In genomic region chr12:54138219-54138618, GRCh38 we compare ENCODE assay signal across 28 cellular contexts. TPM values are rescaled to one million over a fixed set of nuclear protein-coding genes. Genes with fewer than 3 reads are reported as not detected.
DNase-seq lines count a peak whose midpoint lies in the region; ATAC-seq and TF ChIP-seq lines count a peak whose summit lies in the region.
"Had no signal": no experiment of that assay in that cellular context is flagged by ENCODE, and none has a peak within 500 bp of the region (broad histone marks: within the 10 kb centered on the region; RNA-seq: fewer than 3 reads in every experiment).

No MANE protein-coding gene starts in this region.

- BruUV-seq in A673 (replicated peaks; lab: Mats Ljungman, UMichigan): no TSS peak

- no peak for DNase-seq in A673 (ENCODE audit: low spot score)
- no peak for DNase-seq in GM13977 (ENCODE audit: low spot score)
- no peak for DNase-seq in SK-N-SH
- no peak for DNase-seq in foreskin keratinocyte
- no peak for DNase-seq in NCI-H2171 (lab: John Stamatoyannopoulos, UW)
- no peak for DNase-seq in SW 1271 (lab: John Stamatoyannopoulos, UW)
- DNase-seq in SJCRH30: no peak
- DNase-seq: activated CD4-positive, alpha-beta T cell treated with anti-CD3 and anti-CD28 coated beads for 36 hours; activated CD8-positive, alpha-beta memory T cell treated with anti-CD3 and anti-CD28 coated beads, Interleukin-2, amount 10 ng/mL, durations not matched to agents 7 days and 5 days; activated naive CD4-positive, alpha-beta T cell treated with anti-CD3 and anti-CD28 coated beads, Interleukin-2, amount 50 U/mL, for 16 hours; CD4-positive, CD25-positive, alpha-beta regulatory T cell; central memory CD4-positive, alpha-beta T cell; dermis blood vessel endothelial cell; DMS 273 treated with DMSO at 0.1 percent for 48 hours; heart left ventricle; IMR-90; left colon; mesendoderm; naive B cell; NCI-H1694; NCI-H226; NCI-H82; right cardiac atrium; SHP77; stimulated activated CD8-positive, alpha-beta memory T cell treated with anti-CD3 and anti-CD28 coated beads, Interleukin-4, amount 100 ng/mL, for 48 hours; T-helper 1 cell; upper lobe of right lung had no signal

- intact Hi-C loops in A673 (cut with micrococcal nuclease; ENCODE audit: unreplicated experiment): loop anchor here (5.0 kb wide), 1 partner anchor 106 kb away; the partner anchor contains the start of gene HOXC5

- no peak overlapping the region for H3K9ac ChIP-seq in SK-N-SH

- H3K4me1 ChIP-seq in A673 (ENCODE audit: insufficient read depth, low read length, poor library complexity, severe bottlenecking): peaks cover 4% of the 10 kb centered on the region
- peaks cover 0 to 35% of the 10 kb centered on the region in 2 experiments; a peak in 2 of 4 replicates for H3K4me1 ChIP-seq in SK-N-SH (ENCODE audit: control insufficient read depth in 1 of 2, insufficient read depth in 2 of 2, low read depth in 1 of 2, low read length in 1 of 2)
- peaks cover 14% of the 10 kb centered on the region for H3K4me1 ChIP-seq in foreskin keratinocyte
- H3K4me1 ChIP-seq in SJCRH30: peaks cover 16% of the 10 kb centered on the region
- H3K4me1 ChIP-seq: upper lobe of right lung had no signal

- no CpG with 5 or more reads among the region's 1 CpG for WGBS in SK-N-SH (ENCODE audit: low lambda C conversion rate)

- TF ChIP-seq RAD21 in SK-N-SH (IDR thresholded peaks at IDR 0.05; ENCODE audit: low read length): peak; percentile 37

- peak; percentile 43; the same call in 1 of the 2 replicates for TF ChIP-seq CTCF in A673 (conservative IDR thresholded peaks at IDR 0.05; ENCODE audit: low read depth, low read length)
- peak; percentile 19 for TF ChIP-seq CTCF in GM13977 (IDR thresholded peaks at IDR 0.05; ENCODE audit: extremely low read depth, insufficient read depth, missing control alignments)
- no peak; the same call in 1 of the 2 replicates for TF ChIP-seq CTCF in SK-N-SH (IDR thresholded peaks at IDR 0.05)
- TF ChIP-seq CTCF in foreskin keratinocyte (conservative IDR thresholded peaks at IDR 0.05): peak; percentile 50

- H3K27ac ChIP-seq in A673 (ENCODE audit: low read depth, low read length, poor library complexity, severe bottlenecking) (no peak overlapping the region), SK-N-SH (ENCODE audit: low read depth in 2 of 2, low read length in 1 of 2) (no peak overlapping the region), foreskin keratinocyte (no peak overlapping the region), SJCRH30 (no peak overlapping the region)
- H3K27ac ChIP-seq: heart left ventricle, upper lobe of right lung had no signal

- TF ChIP-seq EP300 in SK-N-SH (IDR thresholded peaks at IDR 0.05; ENCODE audit: borderline replicate concordance in 1 of 2, low read depth in 1 of 2, low read length in 1 of 2): no peak

- CTCF ChIA-PET in A673 (lab: Charles Lee): interaction anchor here (0.6 to 1.1 kb wide), 2 partner anchors 106 to 115 kb away, joined by 3 to 9 read pairs; partner anchors contain the start of gene HOXC5
- CTCF ChIA-PET in SK-N-SH (lab: Yijun Ruan, JAX): interaction anchor here (0.9 to 10.5 kb wide), 12 partner anchors 12 to 150 kb away, joined by 3 to 127 read pairs (median 4); partner anchors contain the start of genes HOXC5 and SMUG1

- H3K9me3 ChIP-seq in A673 (ENCODE audit: low read depth, low read length, poor library complexity, severe bottlenecking) (no peaks in the 10 kb centered on the region), SK-N-SH (no peaks in the 10 kb centered on the region), SJCRH30 (replicated peaks) (no peaks in the 10 kb centered on the region)
- H3K9me3 ChIP-seq: heart left ventricle, upper lobe of right lung had no signal

- no peaks in the 10 kb centered on the region for H3K9me2 ChIP-seq in SK-N-SH

- POLR2A ChIA-PET in A673 (lab: Charles Lee; ENCODE audit: low non-redundant PET) (interaction anchor here (0.6 kb wide), 1 partner anchor 1906 kb away, joined by 11 read pairs; no protein-coding TSS in a partner anchor), SK-N-SH (lab: Yijun Ruan, JAX) (interaction anchor here (0.8 kb wide), 1 partner anchor 106 kb away, joined by 4 read pairs; the partner anchor contains the start of gene HOXC5)

- no peaks in the 10 kb centered on the region for H3F3A ChIP-seq in SK-N-SH (replicated peaks; ENCODE audit: insufficient read depth)

- no peaks in the 10 kb centered on the region for H3K27me3 ChIP-seq in A673 (replicated peaks; ENCODE audit: insufficient read depth, low read depth, low read length, poor library complexity)
- no peaks in the 10 kb centered on the region for H3K27me3 ChIP-seq in SK-N-SH (ENCODE audit: insufficient read depth)
- H3K27me3 ChIP-seq in foreskin keratinocyte: no peaks in the 10 kb centered on the region
- H3K27me3 ChIP-seq in SJCRH30: peaks cover 20% of the 10 kb centered on the region; the same call in 1 of the 2 replicates

- H4K20me1 ChIP-seq in SK-N-SH (ENCODE audit: insufficient read depth): no peaks in the 10 kb centered on the region

- H3K4me3 ChIP-seq in A673 (ENCODE audit: low read depth, low read length, poor library complexity, severe bottlenecking) (no peak overlapping the region), SK-N-SH (ENCODE audit: low read depth in 2 of 2, low read length in 1 of 2) (no peak overlapping the region), SJCRH30 (no peak overlapping the region)
- H3K4me3 ChIP-seq: heart left ventricle, upper lobe of right lung had no signal

- H3K36me3 ChIP-seq in A673 (ENCODE audit: insufficient read depth, low read length, poor library complexity, severe bottlenecking) (no peaks in the 10 kb centered on the region), SK-N-SH (replicated peaks in 1 of 2; ENCODE audit: control insufficient read depth in 1 of 2, insufficient read depth in 2 of 2, low read length in 1 of 2) (peaks cover 0 to 2% of the 10 kb centered on the region in 2 experiments), SJCRH30 (no peaks in the 10 kb centered on the region)
- H3K36me3 ChIP-seq: heart left ventricle, upper lobe of right lung had no signal

- ATAC-seq in foreskin keratinocyte (peak; percentile 19), GM21529 (IDR thresholded peaks at IDR 0.05; ENCODE audit: unreplicated experiment) (no peak)
- ATAC-seq: activated CD4-positive, alpha-beta T cell treated with anti-CD3 and anti-CD28 coated beads for 36 hours; activated CD8-positive, alpha-beta memory T cell treated with anti-CD3 and anti-CD28 coated beads, Interleukin-2, amount 10 ng/mL, durations not matched to agents 7 days and 5 days; heart left ventricle; left colon; right cardiac atrium; upper lobe of right lung had no signal

- H3K79me2 ChIP-seq in SK-N-SH (ENCODE audit: insufficient read depth): no peaks in the 10 kb centered on the region

- in situ Hi-C loops in GM13977 (cut with MboI; ENCODE audit: low pct_unique_long_range_greater_than_20kb, low sequenced_read_pairs, unreplicated experiment): no loop called here

- no peak overlapping the region for H2AFZ ChIP-seq in SK-N-SH (ENCODE audit: low read depth)

- no peak overlapping the region for H3K4me2 ChIP-seq in SK-N-SH

TF ChIP-seq in SK-N-SH, 30 proteins besides CTCF, POLR2A, EP300 and RAD21:
- TF ChIP-seq RFX5 (IDR thresholded peaks at IDR 0.05; ENCODE audit: low read length) (no peak), SMC3 (IDR thresholded peaks at IDR 0.05; ENCODE audit: low read depth, low read length) (peak; percentile 24; the same call in 1 of the 2 replicates)

RNA-seq across cellular contexts. Expression of gene SMUG1, which starts 50.6 kb away (rescaled TPM):
- 27.7 and 32.8 TPM in 2 replicates for total RNA-seq in A673 (2021)
- polyA plus RNA-seq in SK-N-SH (2012; rRNA removed): 61.3 and 78.4 TPM in 2 replicates
- polyA plus RNA-seq in SK-N-SH (2012; cell fraction: cytosol; rRNA removed): 42.3 and 50.3 TPM in 2 replicates
- polyA plus RNA-seq in SK-N-SH (2012; cell fraction: nucleus; rRNA removed): 113 and 138 TPM in 2 replicates
- total RNA-seq in foreskin keratinocyte: 54.7 and 58.7 TPM in 2 replicates
- 73.3 and 80.9 TPM in 2 replicates for polyA plus RNA-seq in foreskin keratinocyte
- total RNA-seq in SJCRH30 (2014; rRNA removed; shearing (Covaris generic)): 25.9 and 30.1 TPM in 2 replicates
